ENCODE assay signal across 8 cellular contexts in the genomic region with DNA sequence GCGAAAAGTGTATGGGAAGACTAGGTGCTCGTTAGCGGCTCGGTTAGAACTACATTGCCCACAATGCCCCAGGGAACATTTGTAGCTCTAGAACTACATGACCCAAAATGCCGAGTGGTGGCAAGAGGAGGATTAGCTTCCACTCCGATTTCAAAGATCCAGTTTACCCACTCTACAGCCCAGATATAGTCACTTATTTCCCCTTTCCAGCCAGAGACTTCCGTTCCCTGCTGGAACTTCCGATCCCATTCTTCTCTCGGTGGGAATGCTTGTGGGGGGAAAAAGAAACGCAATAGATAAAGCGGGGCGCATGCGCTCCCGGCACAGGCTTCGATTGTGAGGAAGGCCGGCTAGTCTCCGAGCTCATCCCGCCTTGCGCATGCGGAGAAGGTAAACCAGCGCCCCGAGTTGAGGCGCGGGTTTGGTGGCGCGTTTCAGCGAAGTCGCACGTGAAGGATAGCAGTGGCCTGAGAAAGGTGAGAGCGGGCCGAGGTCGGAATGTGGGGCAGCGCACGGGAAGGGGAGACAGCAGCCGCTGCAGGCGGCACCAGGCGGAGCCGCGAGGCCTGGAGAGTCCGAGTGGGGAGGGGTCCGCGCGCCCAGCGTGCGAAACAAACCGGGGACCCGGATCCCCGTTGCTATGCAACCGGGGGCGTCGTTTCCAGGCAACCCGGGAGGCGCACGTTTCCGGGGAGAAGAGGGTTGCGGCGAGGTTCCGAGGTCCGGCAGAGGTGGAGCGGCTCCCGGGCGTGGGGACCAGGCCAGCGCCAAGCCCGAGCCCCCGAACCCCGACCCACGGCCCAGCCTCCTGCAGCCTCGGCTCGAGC. TPM values are rescaled to one million over a fixed set of nuclear protein-coding genes. Genes with fewer than 3 reads are reported as not detected.
DNase-seq lines count a peak whose midpoint lies in the region; ATAC-seq, FAIRE-seq and TF ChIP-seq lines count a peak whose summit lies in the region.

TSS of gene TMEM109 (plus strand) at position 366 of the 827 bp plus-strand sequence. CDS start 5,536 bp downstream, outside the sequence.

- ATAC-seq in GM18499 (IDR thresholded peaks at IDR 0.05; ENCODE audit: insufficient read depth, unreplicated experiment) (peak; percentile 30), HG02970 (IDR thresholded peaks at IDR 0.05; ENCODE audit: low FRiP score, unreplicated experiment) (peak; percentile 38)

- peaks cover 16% of the 10 kb centered on the region for H4K20me1 ChIP-seq in astrocyte (ENCODE audit: insufficient read depth, low read length)
- peaks cover 3% of the 10 kb centered on the region for H4K20me1 ChIP-seq in hepatocyte (ENCODE audit: insufficient read depth, poor library complexity, severe bottlenecking)

- no peaks in the 10 kb centered on the region for H3K9me2 ChIP-seq in hepatocyte (replicated peaks; ENCODE audit: insufficient read depth)

- intact Hi-C loops in vagina (cut with DNase I) = no loop called here

- 1% methylated on average over 64 of the region's 69 CpGs for WGBS in hepatocyte (ENCODE audit: low lambda C conversion rate, missing lambda C conversion rate)

- DNase-seq in NCI-H2029 treated with DMSO at 0.1 percent for 48 hours (lab: John Stamatoyannopoulos, UW) (peak; percentile 96), T-helper 22 cell (ENCODE audit: low read depth) (peak; percentile 82), astrocyte (ENCODE audit: low read depth) (peak; percentile 78), hepatocyte (ENCODE audit: low spot score) (peak; percentile 93), vagina (ENCODE audit: extremely low spot score in 2 of 2) (no peak)

- peak within 1 kb of the TSS; percentile 100 for H3K4me3 Mint-ChIP-seq in astrocyte (ENCODE audit: unreplicated experiment)

- H3K27ac Mint-ChIP-seq in astrocyte (ENCODE audit: unreplicated experiment) = peak within 1 kb of the TSS; percentile 88

- H3K27me3 ChIP-seq in astrocyte (ENCODE audit: insufficient read depth, low read length) (peaks cover 6% of the 10 kb centered on the region), hepatocyte (no peaks in the 10 kb centered on the region), rectal smooth muscle tissue (ENCODE audit: control insufficient read depth, insufficient read depth, low read length) (no peaks in the 10 kb centered on the region), vagina (no peaks in the 10 kb centered on the region)

- H3K36me3 ChIP-seq in astrocyte (ENCODE audit: insufficient read depth, low read length) = no peaks in the 10 kb centered on the region
- no peaks in the 10 kb centered on the region for H3K36me3 ChIP-seq in hepatocyte (replicated peaks; ENCODE audit: insufficient read depth, low read depth)
- no peaks in the 10 kb centered on the region for H3K36me3 ChIP-seq in rectal smooth muscle tissue (ENCODE audit: control insufficient read depth, insufficient read depth, low read length)
- no peaks in the 10 kb centered on the region for H3K36me3 ChIP-seq in vagina

- peaks cover 22% of the 10 kb centered on the region for H3K27me3 Mint-ChIP-seq in astrocyte (ENCODE audit: low read depth, unreplicated experiment)

- H3K4me2 ChIP-seq in astrocyte (ENCODE audit: low read length) = peak within 1 kb of the TSS; percentile 86
- H3K4me2 ChIP-seq in hepatocyte = peak within 1 kb of the TSS; percentile 90

- peaks cover 29% of the 10 kb centered on the region for H3K4me1 ChIP-seq in astrocyte (ENCODE audit: insufficient read depth, low read length)
- H3K4me1 ChIP-seq in hepatocyte (ENCODE audit: insufficient read depth) = peaks cover 10% of the 10 kb centered on the region
- H3K4me1 ChIP-seq in rectal smooth muscle tissue (ENCODE audit: control insufficient read depth, insufficient read depth, low read length) = peaks cover 11% of the 10 kb centered on the region
- H3K4me1 ChIP-seq in vagina = peaks cover 48% of the 10 kb centered on the region

- H3K9me3 ChIP-seq in astrocyte (ENCODE audit: insufficient read depth, low read depth, low read length) (no peaks in the 10 kb centered on the region), hepatocyte (ENCODE audit: low read depth) (no peaks in the 10 kb centered on the region), vagina (no peaks in the 10 kb centered on the region)

- no peak for FAIRE-seq in astrocyte (lab: Jason Lieb, UNC)

- H3K27ac ChIP-seq in astrocyte (ENCODE audit: low read depth, low read length) = peak within 1 kb of the TSS; percentile 84
- H3K27ac ChIP-seq in hepatocyte = peak within 1 kb of the TSS; percentile 92
- H3K27ac ChIP-seq in rectal smooth muscle tissue (ENCODE audit: low read depth, low read length) = peak within 1 kb of the TSS; percentile 88
- peak within 1 kb of the TSS; percentile 93 for H3K27ac ChIP-seq in vagina

- peaks cover 4% of the 10 kb centered on the region for H3K9me3 Mint-ChIP-seq in astrocyte (ENCODE audit: unreplicated experiment)

- H3K79me2 ChIP-seq in astrocyte (ENCODE audit: insufficient read depth, low read length) (peaks cover 45% of the 10 kb centered on the region), hepatocyte (peaks cover 37% of the 10 kb centered on the region)

- H3K9ac ChIP-seq in astrocyte (ENCODE audit: low read length) = peak within 1 kb of the TSS; percentile 81
- peak within 1 kb of the TSS; percentile 68 for H3K9ac ChIP-seq in rectal smooth muscle tissue (ENCODE audit: low read length)

- peaks cover 9% of the 10 kb centered on the region for H3K4me1 Mint-ChIP-seq in astrocyte (ENCODE audit: low read depth, unreplicated experiment)

- H3K4me3 ChIP-seq in astrocyte (ENCODE audit: insufficient read depth, low read depth, low read length) (peak within 1 kb of the TSS; percentile 66), hepatocyte (peak within 1 kb of the TSS; percentile 53), rectal smooth muscle tissue (ENCODE audit: low read length) (peak within 1 kb of the TSS; percentile 92), vagina (peak within 1 kb of the TSS; percentile 94 to 96)

- no peak for TF ChIP-seq CTCF in astrocyte (IDR thresholded peaks at IDR 0.05; ENCODE audit: insufficient read depth, low read depth, low read length)
- TF ChIP-seq CTCF in hepatocyte (IDR thresholded peaks at IDR 0.05; ENCODE audit: poor library complexity) = no peak
- TF ChIP-seq CTCF in vagina (IDR thresholded peaks at IDR 0.05) = peak in 1 of 3 experiments; percentile 35

- no peaks in the 10 kb centered on the region for H3K36me3 Mint-ChIP-seq in astrocyte (ENCODE audit: low read depth, unreplicated experiment)

- H2AFZ ChIP-seq in astrocyte (ENCODE audit: low read depth, low read length) (peak within 1 kb of the TSS; percentile 82), hepatocyte (peak within 1 kb of the TSS; percentile 78)

- TF ChIP-seq POLR2A in vagina (IDR thresholded peaks at IDR 0.05) = peak in 1 of 2 donors; percentile 20

RNA-seq across cellular contexts. Expression of gene TMEM109, which starts in this region (rescaled TPM):
- total RNA-seq in astrocyte = 72.8 and 72.9 TPM in 2 replicates
- 30.0 and 47.5 TPM in 2 replicates for total RNA-seq in hepatocyte
- 86.9 and 92.5 TPM in 2 replicates for polyA plus RNA-seq in hepatocyte
- 127 TPM for total RNA-seq in vagina

Comparison
In these comparisons a context has a peak if more than half of its experiments do, and no peak if none do; other contexts are left out.
1. DNase-seq: peak in NCI-H2029 treated with DMSO at 0.1 percent for 48 hours (single experiment), T-helper 22 cell (single experiment), astrocyte (single experiment) and hepatocyte (single experiment); none in vagina (0 of 2).
2. Peak in every context shown above with its lines, with median percentiles within 50 percentile points of each other: H3K27ac ChIP-seq and H3K4me3 ChIP-seq.